16 cellular contexts compared by ENCODE assay signal in the genomic region with DNA sequence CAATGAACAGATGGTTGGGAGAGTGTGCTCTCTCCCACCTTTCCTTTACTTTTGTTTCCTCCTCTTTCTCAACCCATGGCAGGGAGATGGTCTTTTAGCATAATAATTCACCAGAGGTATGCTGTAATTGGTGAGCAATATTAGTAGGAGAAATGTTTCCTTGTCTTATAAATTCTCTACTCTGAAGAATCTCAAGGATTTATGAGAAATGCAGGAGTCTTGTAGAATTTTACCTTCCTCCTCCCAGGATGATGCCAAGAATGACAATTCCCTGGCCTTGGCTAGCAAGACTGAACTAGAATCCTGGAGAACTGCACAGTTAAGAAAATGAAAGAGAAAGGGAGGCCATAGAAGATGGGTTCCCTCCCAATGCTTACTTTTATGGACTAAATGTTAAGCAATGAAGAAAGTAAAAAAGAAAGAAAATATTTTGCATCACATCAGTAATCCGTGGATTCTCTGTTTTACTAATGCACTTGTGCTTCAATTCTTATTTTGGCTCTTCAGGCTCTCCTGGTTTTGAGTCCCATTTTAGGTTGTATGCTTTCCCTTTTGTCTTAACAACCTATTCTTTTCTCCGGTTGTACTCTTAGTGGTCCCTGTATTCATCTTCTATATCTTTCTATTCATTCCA.
DNase-seq lines count a peak whose midpoint lies in the region; ATAC-seq, FAIRE-seq and TF ChIP-seq lines count a peak whose summit lies in the region.
"Had no signal": no experiment of that assay in that cellular context is flagged by ENCODE, and none has a peak within 500 bp of the region (broad histone marks: within the 10 kb centered on the region; RNA-seq: fewer than 3 reads in every experiment).

No MANE protein-coding gene starts in this region.

- TF ChIP-seq EP300 in HepG2 (IDR thresholded peaks at IDR 0.05; ENCODE audit: low read depth in 2 of 2, low read length in 2 of 2) (no peak), HepG2 (CRISPR knock-in tag; IDR thresholded peaks at IDR 0.05; ENCODE audit: borderline replicate concordance) (no peak)

- H3K9me3 ChIP-seq in CD8-positive, alpha-beta T cell (ENCODE audit: low read length): no peaks in the 10 kb centered on the region
- H3K9me3 ChIP-seq in HepG2 (ENCODE audit: low read length): no peaks in the 10 kb centered on the region; the same call in 1 of the 2 replicates

- no peaks in the 10 kb centered on the region for H3K27me3 ChIP-seq in CD8-positive, alpha-beta T cell (ENCODE audit: insufficient read depth, low read length)
- no peaks in the 10 kb centered on the region for H3K27me3 ChIP-seq in HepG2 (ENCODE audit: control insufficient read depth in 1 of 2, insufficient read depth in 2 of 2, low read length in 2 of 2)

- H3K36me3 Mint-ChIP-seq in CD8-positive, alpha-beta T cell: no peaks in the 10 kb centered on the region

- H3K27ac Mint-ChIP-seq in CD8-positive, alpha-beta T cell: no peak overlapping the region
- H3K27ac Mint-ChIP-seq: B cell; stimulated activated naive CD8-positive, alpha-beta T cell treated with anti-CD3 and anti-CD28 coated beads, Interleukin-15, Interleukin-2, amounts not matched to agents 100 ng/mL and 50 ng/mL, for 24 hours had no signal

- 1% methylated on average over 2 of the region's 2 CpGs for WGBS in HepG2 (ENCODE audit: low lambda C conversion rate)

- H3K36me3 ChIP-seq in CD8-positive, alpha-beta T cell (ENCODE audit: insufficient read depth, low read length): no peaks in the 10 kb centered on the region
- no peaks in the 10 kb centered on the region for H3K36me3 ChIP-seq in HepG2 (replicated peaks in 1 of 2; ENCODE audit: control insufficient read depth in 1 of 2, insufficient read depth in 2 of 2, low read length in 2 of 2)

- no peak for TF ChIP-seq POLR2A in HepG2 (IDR thresholded peaks at IDR 0.05; ENCODE audit: insufficient read depth in 1 of 2, low read depth in 2 of 2, low read length in 2 of 2)

- H3K4me1 Mint-ChIP-seq in CD8-positive, alpha-beta T cell (ENCODE audit: low read depth): no peaks in the 10 kb centered on the region
- H3K4me1 Mint-ChIP-seq: B cell, neural crest cell had no signal

- no peaks in the 10 kb centered on the region for H3K27me3 Mint-ChIP-seq in CD8-positive, alpha-beta T cell (ENCODE audit: low read depth)
- H3K27me3 Mint-ChIP-seq: B cell; stimulated activated naive CD8-positive, alpha-beta T cell treated with anti-CD3 and anti-CD28 coated beads, Interleukin-15, Interleukin-2, amounts not matched to agents 100 ng/mL and 50 ng/mL, for 24 hours had no signal

- H3K9me3 Mint-ChIP-seq in CD8-positive, alpha-beta T cell: peaks cover 14% of the 10 kb centered on the region

- no peak overlapping the region for H3K4me3 ChIP-seq in CD8-positive, alpha-beta T cell (ENCODE audit: low read depth, low read length)
- H3K4me3 ChIP-seq in HepG2 (replicated peaks in 1 of 3; ENCODE audit: insufficient read depth in 1 of 3, low read depth in 2 of 3, low read length in 3 of 3): no peak overlapping the region
- H3K4me3 ChIP-seq: coronary artery had no signal

- BruUV-seq in HepG2 (replicated peaks; lab: Mats Ljungman, UMichigan): no TSS peak

- in situ Hi-C loops in HepG2 (cut with HindIII; ENCODE audit: extremely low pct_ligation_motif_present, low pct_unique_long_range_greater_than_20kb): no loop called here

- ATAC-seq in GM18520 (IDR thresholded peaks at IDR 0.05; ENCODE audit: unreplicated experiment): peak; percentile 11
- ATAC-seq in GM21717 (IDR thresholded peaks at IDR 0.05; ENCODE audit: unreplicated experiment): peak; percentile 33
- peak; percentile 20 for ATAC-seq in HG03280 (IDR thresholded peaks at IDR 0.05; ENCODE audit: unreplicated experiment)
- no peak for ATAC-seq in CD8-positive, alpha-beta T cell
- ATAC-seq in HepG2: no peak

- no peak for FAIRE-seq in HepG2 (lab: Jason Lieb, UNC)

- TF ChIP-seq CTCF in CD8-positive, alpha-beta T cell (IDR thresholded peaks at IDR 0.05): no peak
- no peak for TF ChIP-seq CTCF in HepG2 (CRISPR knock-in tag; IDR thresholded peaks at IDR 0.05)

- no peak overlapping the region for H3K4me3 Mint-ChIP-seq in CD8-positive, alpha-beta T cell
- H3K4me3 Mint-ChIP-seq: B cell; neural crest cell; stimulated activated naive CD8-positive, alpha-beta T cell treated with anti-CD3 and anti-CD28 coated beads, Interleukin-15, Interleukin-2, amounts not matched to agents 100 ng/mL and 50 ng/mL, for 24 hours had no signal

- DNase-seq in cerebellum (ENCODE audit: low spot score) (peak; percentile 6), NCI-H82 treated with DMSO at 0.1 percent for 48 hours (lab: John Stamatoyannopoulos, UW; ENCODE audit: unreplicated experiment) (no peak), HepG2 (ENCODE audit: low spot score) (no peak)
- no peak for DNase-seq in CD8-positive, alpha-beta T cell
- DNase-seq in activated CD4-positive, alpha-beta T cell treated with anti-CD3 and anti-CD28 coated beads for 4 hours: no peak
- DNase-seq: activated T-cell treated with anti-CD3 and anti-CD28 coated beads for 4 hours, DMS79 treated with DMSO at 0.1 percent for 48 hours, GOT3, NCI-H2107 had no signal

- H2AFZ ChIP-seq in HepG2 (ENCODE audit: low read length): no peak overlapping the region

- no peaks in the 10 kb centered on the region for H3K4me1 ChIP-seq in CD8-positive, alpha-beta T cell (ENCODE audit: insufficient read depth, low read length)
- H3K4me1 ChIP-seq in HepG2 (ENCODE audit: insufficient read depth, low read length): no peaks in the 10 kb centered on the region

- intact Hi-C loops in CD8-positive, alpha-beta T cell (cut with DNase I, micrococcal nuclease): no loop called here
- intact Hi-C loops in HepG2 (cut with micrococcal nuclease; ENCODE audit: unreplicated experiment): no loop called here

- CTCF ChIA-PET in CD8-positive, alpha-beta T cell (lab: Charles Lee): no interaction called here
- CTCF ChIA-PET in HepG2 (lab: Yijun Ruan, JAX; ENCODE audit: low intra/inter-chr PET ratio, low total read pairs): no interaction called here

- H3K79me2 ChIP-seq in HepG2 (ENCODE audit: insufficient read depth, low read length): no peaks in the 10 kb centered on the region

- no peak for TF ChIP-seq RAD21 in HepG2 (CRISPR knock-in tag; IDR thresholded peaks at IDR 0.05)

- no peak overlapping the region for H3K27ac ChIP-seq in CD8-positive, alpha-beta T cell (ENCODE audit: low read depth, low read length)
- no peak overlapping the region for H3K27ac ChIP-seq in HepG2 (ENCODE audit: extremely low read length, insufficient read depth, low read length)

- H4K20me1 ChIP-seq in HepG2 (ENCODE audit: insufficient read depth, low read length): no peaks in the 10 kb centered on the region

- H3K4me2 ChIP-seq in HepG2 (ENCODE audit: low read depth, low read length): no peak overlapping the region

- POLR2A ChIA-PET in CD8-positive, alpha-beta T cell (lab: Charles Lee): no interaction called here
- POLR2A ChIA-PET in HepG2 (lab: Yijun Ruan, JAX): no interaction called here

- H3K9ac ChIP-seq in HepG2 (ENCODE audit: insufficient read depth, low read depth, low read length): no peak overlapping the region

TF ChIP-seq in HepG2, 621 proteins besides CTCF, POLR2A, EP300 and RAD21:
- TF ChIP-seq ZNF224 (CRISPR knock-in tag; IDR thresholded peaks at IDR 0.05) (no peak), ADNP (CRISPR knock-in tag; IDR thresholded peaks at IDR 0.05) (no peak), ZNF382 (CRISPR knock-in tag; IDR thresholded peaks at IDR 0.05; ENCODE audit: borderline replicate concordance) (no peak), FOXC1 (CRISPR knock-in tag; IDR thresholded peaks at IDR 0.05; ENCODE audit: borderline replicate concordance) (no peak), EEA1 (CRISPR knock-in tag; IDR thresholded peaks at IDR 0.05; ENCODE audit: borderline replicate concordance) (no peak), ZSCAN20 (CRISPR knock-in tag; IDR thresholded peaks at IDR 0.05; ENCODE audit: borderline replicate concordance) (no peak), RNF2 (conservative IDR thresholded peaks at IDR 0.05; ENCODE audit: low read depth) (no peak)
- TF ChIP-seq, protein P1, sequence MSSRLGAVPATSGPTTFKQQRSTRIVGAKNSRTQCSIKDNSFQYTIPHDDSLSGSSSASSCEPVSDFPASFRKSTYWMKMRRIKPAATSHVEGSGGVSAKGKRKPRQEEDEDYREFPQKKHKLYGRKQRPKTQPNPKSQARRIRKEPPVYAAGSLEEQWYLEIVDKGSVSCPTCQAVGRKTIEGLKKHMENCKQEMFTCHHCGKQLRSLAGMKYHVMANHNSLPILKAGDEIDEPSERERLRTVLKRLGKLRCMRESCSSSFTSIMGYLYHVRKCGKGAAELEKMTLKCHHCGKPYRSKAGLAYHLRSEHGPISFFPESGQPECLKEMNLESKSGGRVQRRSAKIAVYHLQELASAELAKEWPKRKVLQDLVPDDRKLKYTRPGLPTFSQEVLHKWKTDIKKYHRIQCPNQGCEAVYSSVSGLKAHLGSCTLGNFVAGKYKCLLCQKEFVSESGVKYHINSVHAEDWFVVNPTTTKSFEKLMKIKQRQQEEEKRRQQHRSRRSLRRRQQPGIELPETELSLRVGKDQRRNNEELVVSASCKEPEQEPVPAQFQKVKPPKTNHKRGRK (CRISPR knock-in tag; IDR thresholded peaks at IDR 0.05): no peak

Comparison
In these comparisons a context has a peak if more than half of its experiments do, and no peak if none do; other contexts are left out.
1. ATAC-seq: peak in GM18520 (single experiment), GM21717 (single experiment) and HG03280 (single experiment); none in CD8-positive, alpha-beta T cell (single experiment) and HepG2 (single experiment).